1 cellular context compared by ENCODE assay signal in genomic region chr12:54330442-54330841, GRCh38.
TF ChIP-seq lines count a peak whose summit lies in the region.

No MANE protein-coding gene starts in this region.

TF ChIP-seq in HepG2, 621 proteins besides CTCF, POLR2A, EP300 and RAD21:
- no peak for TF ChIP-seq ZNF282 (IDR thresholded peaks at IDR 0.05; ENCODE audit: partially characterized antibody)
- TF ChIP-seq, protein P1, sequence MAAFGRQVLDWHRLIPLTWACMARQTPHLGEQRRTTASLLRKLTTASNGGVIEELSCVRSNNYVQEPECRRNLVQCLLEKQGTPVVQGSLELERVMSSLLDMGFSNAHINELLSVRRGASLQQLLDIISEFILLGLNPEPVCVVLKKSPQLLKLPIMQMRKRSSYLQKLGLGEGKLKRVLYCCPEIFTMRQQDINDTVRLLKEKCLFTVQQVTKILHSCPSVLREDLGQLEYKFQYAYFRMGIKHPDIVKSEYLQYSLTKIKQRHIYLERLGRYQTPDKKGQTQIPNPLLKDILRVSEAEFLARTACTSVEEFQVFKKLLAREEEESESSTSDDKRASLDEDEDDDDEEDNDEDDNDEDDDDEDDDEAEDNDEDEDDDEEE (CRISPR knock-in tag; IDR thresholded peaks at IDR 0.05) = no peak
- no peak for TF ChIP-seq MBNL3 (CRISPR knock-in tag; conservative IDR thresholded peaks at IDR 0.05)
- TF ChIP-seq ZNF343 (CRISPR knock-in tag; IDR thresholded peaks at IDR 0.05) = no peak
- TF ChIP-seq ZBED4 (CRISPR knock-in tag; IDR thresholded peaks at IDR 0.05; ENCODE audit: borderline replicate concordance) = no peak
- TF ChIP-seq TEAD3 (CRISPR knock-in tag; optimal IDR thresholded peaks at IDR 0.05; ENCODE audit: borderline replicate concordance) = no peak
- no peak for TF ChIP-seq MYNN (CRISPR knock-in tag; IDR thresholded peaks at IDR 0.05; ENCODE audit: low read depth)
- no peak for TF ChIP-seq ZNF180 (CRISPR knock-in tag; IDR thresholded peaks at IDR 0.05; ENCODE audit: borderline replicate concordance, low read depth)
- TF ChIP-seq ZNF432 (CRISPR knock-in tag; IDR thresholded peaks at IDR 0.05; ENCODE audit: borderline replicate concordance) = no peak
- no peak for TF ChIP-seq ZMAT3 (CRISPR knock-in tag; conservative IDR thresholded peaks at IDR 0.05)
- TF ChIP-seq HDAC1 (CRISPR knock-in tag; IDR thresholded peaks at IDR 0.05) = no peak
- no peak for TF ChIP-seq RXRA (CRISPR knock-in tag; IDR thresholded peaks at IDR 0.05)
TF ChIP-seq in HepG2: peak in this region for 0.
